ENCODE assay signal across 8 cellular contexts in genomic region chr14:23588884-23589598, GRCh38. TPM values are rescaled to one million over a fixed set of nuclear protein-coding genes. Genes with fewer than 3 reads are reported as not detected.
A peak's percentile ranks its signal among the peaks of the same experiment; 100 is the strongest.
DNase-seq lines count a peak whose midpoint lies in the region; ATAC-seq and TF ChIP-seq lines count a peak whose summit lies in the region.

No MANE protein-coding gene starts in this region.

- H3K27ac ChIP-seq in WERI-Rb-1 (peak overlapping the region; percentile 47; the same call in 1 of the 2 replicates), breast epithelium (peak overlapping the region in 1 of 2 donors; percentile 5)

- ATAC-seq in GM19023 (IDR thresholded peaks at IDR 0.05; ENCODE audit: unreplicated experiment) (peak; percentile 95), HG03175 (IDR thresholded peaks at IDR 0.05; ENCODE audit: unreplicated experiment) (peak; percentile 98)

- DNase-seq in AG20443 (ENCODE audit: low spot score) (peak; percentile 86), NCI-H2196 treated with DMSO at 0.1 percent for 48 hours (lab: John Stamatoyannopoulos, UW; ENCODE audit: unreplicated experiment) (peak; percentile 86), WERI-Rb-1 (peak; percentile 93), breast epithelium (ENCODE audit: low spot score in 2 of 2) (peak; percentile 78 to 94), iris pigment epithelial cell (ENCODE audit: low read depth) (peak; percentile 87)
- DNase-seq in stimulated activated CD4-positive, alpha-beta T cell treated with anti-CD3 and anti-CD28 coated beads, Interleukin-15, amount 100 ng/mL, for 48 hours (ENCODE audit: low read depth in 2 of 2): peak; percentile 69 to 80

- intact Hi-C loops in breast epithelium (cut with DNase I; ENCODE audit: low total_unique reads): no loop called here

- TF ChIP-seq CTCF in WERI-Rb-1 (IDR thresholded peaks at IDR 0.05; ENCODE audit: low read depth, low read length): peak; percentile 90
- peak; percentile 50 to 88 (median 86) for TF ChIP-seq CTCF in breast epithelium (IDR thresholded peaks at IDR 0.05)

- H3K4me3 ChIP-seq in WERI-Rb-1 (ENCODE audit: low read depth, low read length) (no peak overlapping the region), breast epithelium (no peak overlapping the region)

- H3K27me3 ChIP-seq in WERI-Rb-1 (ENCODE audit: insufficient read depth, low read depth, severe bottlenecking) (no peaks in the 10 kb centered on the region), breast epithelium (no peaks in the 10 kb centered on the region)

- H3K9me3 ChIP-seq in WERI-Rb-1 (ENCODE audit: severe bottlenecking) (no peaks in the 10 kb centered on the region), breast epithelium (no peaks in the 10 kb centered on the region)

- H3K4me1 ChIP-seq in breast epithelium: no peaks in the 10 kb centered on the region

- no peak for TF ChIP-seq POLR2A in breast epithelium (IDR thresholded peaks at IDR 0.05)

- H3K36me3 ChIP-seq in WERI-Rb-1 (no peaks in the 10 kb centered on the region), breast epithelium (no peaks in the 10 kb centered on the region)

RNA-seq across cellular contexts. Expression of gene JPH4, which starts 10.5 kb away (rescaled TPM):
- total RNA-seq in breast epithelium: under 1 TPM; 0.66 to 0.96 (median 0.73) TPM

RNA-seq across cellular contexts. Expression of gene AP1G2, which starts 21.4 kb away (rescaled TPM):
- 100 to 1,000 TPM in 2 of 3 donors, 10 to 100 TPM in 1; 30.9 to 172 (median 149) TPM for total RNA-seq in breast epithelium

RNA-seq across cellular contexts. Expression of gene THTPA, which starts 33.0 kb away (rescaled TPM):
- total RNA-seq in breast epithelium: 10 to 100 TPM; 13.6 to 22.1 (median 21.0) TPM

RNA-seq across cellular contexts. Expression of gene ZFHX2, which starts 37.5 kb away (rescaled TPM):
- 1 to 10 TPM in 1 of 3 donors, under 1 TPM in 2; 0.48 to 1.2 (median 0.66) TPM for total RNA-seq in breast epithelium

RNA-seq across cellular contexts. Expression of gene DHRS2, which starts 47.1 kb away (rescaled TPM):
- total RNA-seq in breast epithelium: 1 to 10 TPM in 2 of 3 donors, not detected in 1; 4.6 to 9.4 TPM
